ENCODE assay signal across 19 cellular contexts in the genomic region with DNA sequence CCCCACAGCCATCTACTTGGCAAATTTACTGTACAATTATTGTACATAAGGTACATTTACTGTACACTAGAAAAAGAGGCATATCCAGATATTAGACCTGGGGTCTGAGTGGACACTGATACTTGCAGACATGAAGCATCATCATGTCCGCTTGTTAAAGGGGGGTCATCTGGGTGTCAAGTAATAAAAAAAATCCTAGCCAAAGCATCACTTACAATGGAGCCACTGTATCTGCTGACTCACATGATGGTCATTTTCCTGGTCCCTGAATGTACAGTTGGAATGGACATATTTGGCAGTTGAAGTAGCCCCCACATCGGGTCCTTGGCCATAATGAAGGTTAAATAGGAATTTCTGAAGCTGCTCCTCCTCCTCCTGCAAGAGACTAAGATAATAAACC.
DNase-seq lines count a peak whose midpoint lies in the region; ATAC-seq and TF ChIP-seq lines count a peak whose summit lies in the region.
"Had no signal": no experiment of that assay in that cellular context is flagged by ENCODE, and none has a peak within 500 bp of the region (broad histone marks: within the 10 kb centered on the region; RNA-seq: fewer than 3 reads in every experiment).

No MANE protein-coding gene starts in this region.

- no peaks in the 10 kb centered on the region for H3K36me3 ChIP-seq in A673 (ENCODE audit: insufficient read depth, low read length, poor library complexity, severe bottlenecking)
- H3K36me3 ChIP-seq: BE2C had no signal

- CTCF ChIA-PET in A673 (lab: Charles Lee) = no interaction called here

- POLR2A ChIA-PET in A673 (lab: Charles Lee; ENCODE audit: low non-redundant PET) = no interaction called here

- no TSS peak for BruUV-seq in A673 (replicated peaks; lab: Mats Ljungman, UMichigan)

- DNase-seq in A172 (ENCODE audit: low spot score) (peak; percentile 2), EL (peak; percentile 48), HT1080 (ENCODE audit: low read depth) (peak; percentile 79), RPMI7951 (ENCODE audit: low read depth) (peak; percentile 18), sciatic nerve (ENCODE audit: low spot score) (no peak), A673 (ENCODE audit: low spot score) (no peak), glomerular visceral epithelial cell (ENCODE audit: extremely low spot score) (no peak), SKM-1 (lab: John Stamatoyannopoulos, UW; ENCODE audit: unreplicated experiment) (no peak)
- DNase-seq: BE2C; C1 segment of cervical spinal cord; Caco-2; CD4-positive, CD25-positive, alpha-beta regulatory T cell; CD8-positive, alpha-beta memory T cell; GOT3; KG1 had no signal

- no peaks in the 10 kb centered on the region for H3K4me1 ChIP-seq in A673 (ENCODE audit: insufficient read depth, low read length, poor library complexity, severe bottlenecking)
- H3K4me1 ChIP-seq: BE2C, Caco-2 had no signal

- H3K27me3 ChIP-seq in A673 (replicated peaks; ENCODE audit: insufficient read depth, low read depth, low read length, poor library complexity) = no peaks in the 10 kb centered on the region
- H3K27me3 ChIP-seq: BE2C had no signal

- H3K27ac ChIP-seq in A673 (ENCODE audit: low read depth, low read length, poor library complexity, severe bottlenecking) = no peak overlapping the region
- H3K27ac ChIP-seq: 22Rv1 had no signal

- no peak overlapping the region for H3K4me3 ChIP-seq in A673 (ENCODE audit: low read depth, low read length, poor library complexity, severe bottlenecking)
- H3K4me3 ChIP-seq: GM12878 had no signal

- intact Hi-C loops in sciatic nerve (cut with DNase I) = no loop called here
- intact Hi-C loops in A673 (cut with micrococcal nuclease; ENCODE audit: unreplicated experiment) = no loop called here

- ATAC-seq in sciatic nerve = no peak
- ATAC-seq: GM12878, HCT116, HepG2 had no signal

- no peak for TF ChIP-seq CTCF in A673 (conservative IDR thresholded peaks at IDR 0.05; ENCODE audit: low read depth, low read length)

- no peaks in the 10 kb centered on the region for H3K9me3 ChIP-seq in A673 (ENCODE audit: low read depth, low read length, poor library complexity, severe bottlenecking)
- H3K9me3 ChIP-seq: BE2C, Caco-2 had no signal

Comparison
In these comparisons a context has a peak if more than half of its experiments do, and no peak if none do; other contexts are left out.
1. DNase-seq: peak in A172 (single experiment), EL (single experiment), HT1080 (single experiment) and RPMI7951 (single experiment); none in sciatic nerve (single experiment), A673 (single experiment), glomerular visceral epithelial cell (single experiment) and SKM-1 (single experiment).